Comparison of ENCODE assay signal across 19 cellular contexts in genomic region chr4:147994491-147995385, GRCh38.
A peak's percentile ranks its signal among the peaks of the same experiment; 100 is the strongest.
DNase-seq lines count a peak whose midpoint lies in the region; FAIRE-seq and TF ChIP-seq lines count a peak whose summit lies in the region.
"Had no signal": no experiment of that assay in that cellular context is flagged by ENCODE, and none has a peak within 500 bp of the region (broad histone marks: within the 10 kb centered on the region; RNA-seq: fewer than 3 reads in every experiment).

No MANE protein-coding gene starts in this region.

- H3K4me1 Mint-ChIP-seq in CD4-positive, alpha-beta memory T cell, result no peaks in the 10 kb centered on the region
- H3K4me1 Mint-ChIP-seq: CD14-positive monocyte had no signal

- no peaks in the 10 kb centered on the region for H3K27me3 Mint-ChIP-seq in CD4-positive, alpha-beta memory T cell

- H3K9me3 ChIP-seq in adipocyte (ENCODE audit: control insufficient read depth, low read length) (no peaks in the 10 kb centered on the region), osteoblast (ENCODE audit: low read depth, low read length) (no peaks in the 10 kb centered on the region)
- no peaks in the 10 kb centered on the region for H3K9me3 ChIP-seq in CD4-positive, alpha-beta memory T cell (ENCODE audit: control insufficient read depth in 1 of 2, low read length in 2 of 2)
- H3K9me3 ChIP-seq: SJCRH30 had no signal

- peaks cover 0 to 17% of the 10 kb centered on the region in 2 donors for H3K36me3 Mint-ChIP-seq in CD4-positive, alpha-beta memory T cell

- no peak overlapping the region for H3K4me3 ChIP-seq in adipocyte (ENCODE audit: low read length)
- no peak overlapping the region for H3K4me3 ChIP-seq in fibroblast of pulmonary artery (replicated peaks; ENCODE audit: low read depth, low read length)
- no peak overlapping the region for H3K4me3 ChIP-seq in osteoblast (ENCODE audit: insufficient read depth, low read length)
- H3K4me3 ChIP-seq in CD4-positive, alpha-beta memory T cell (ENCODE audit: low read length in 2 of 2), result no peak overlapping the region
- H3K4me3 ChIP-seq: GM23338, SJCRH30 had no signal

- H3K27ac ChIP-seq in osteoblast (ENCODE audit: low read depth, low read length), result no peak overlapping the region
- no peak overlapping the region for H3K27ac ChIP-seq in CD4-positive, alpha-beta memory T cell (ENCODE audit: low read depth, low read length)
- H3K27ac ChIP-seq: KMS-11, SJCRH30 had no signal

- FAIRE-seq in D721Med (lab: Jason Lieb, UNC) (no peak), GM12892 (lab: Jason Lieb, UNC) (no peak), GM12891 (lab: Jason Lieb, UNC) (no peak)

- peaks cover 16% of the 10 kb centered on the region for H4K20me1 ChIP-seq in osteoblast (ENCODE audit: insufficient read depth, low read length)

- no peaks in the 10 kb centered on the region for H3K79me2 ChIP-seq in osteoblast (ENCODE audit: insufficient read depth, low read length)

- H3K9me3 Mint-ChIP-seq in CD4-positive, alpha-beta memory T cell, result peaks cover 0 to 5% (median 0%) of the 10 kb centered on the region in 8 donors
- H3K9me3 Mint-ChIP-seq: GM23338 had no signal

- POLR2A ChIA-PET in CD4-positive, alpha-beta memory T cell (lab: Charles Lee; ENCODE audit: partially characterized antibody), result no interaction called here

- no peak overlapping the region for H3K9ac ChIP-seq in adipocyte (ENCODE audit: low read length)
- H3K9ac ChIP-seq: KMS-11 had no signal

- H3K4me3 Mint-ChIP-seq in CD4-positive, alpha-beta memory T cell, result no peak overlapping the region
- H3K4me3 Mint-ChIP-seq: CD14-positive monocyte, GM23338 had no signal

- H3K36me3 ChIP-seq in adipocyte (ENCODE audit: control insufficient read depth, insufficient read depth, low read length, severe bottlenecking) (peaks cover 3% of the 10 kb centered on the region), osteoblast (ENCODE audit: insufficient read depth, low read length) (no peaks in the 10 kb centered on the region)
- no peaks in the 10 kb centered on the region for H3K36me3 ChIP-seq in CD4-positive, alpha-beta memory T cell (ENCODE audit: insufficient read depth, low read length)
- H3K36me3 ChIP-seq: SJCRH30 had no signal

- TF ChIP-seq POLR2A in GM12892 (IDR thresholded peaks at IDR 0.05; ENCODE audit: low read depth, low read length) (no peak), GM12891 (IDR thresholded peaks at IDR 0.05; ENCODE audit: low read depth, low read length) (no peak)

- no peaks in the 10 kb centered on the region for H3K4me1 ChIP-seq in adipocyte (ENCODE audit: control insufficient read depth, insufficient read depth, low read length)
- peaks cover 14% of the 10 kb centered on the region for H3K4me1 ChIP-seq in osteoblast (ENCODE audit: insufficient read depth, low read length)
- H3K4me1 ChIP-seq in CD4-positive, alpha-beta memory T cell (ENCODE audit: insufficient read depth, low read length), result no peaks in the 10 kb centered on the region

- no peaks in the 10 kb centered on the region for H3K27me3 ChIP-seq in adipocyte (replicated peaks; ENCODE audit: control insufficient read depth, insufficient read depth, low read length)
- H3K27me3 ChIP-seq in osteoblast (ENCODE audit: insufficient read depth, low read length), result no peaks in the 10 kb centered on the region
- H3K27me3 ChIP-seq in CD4-positive, alpha-beta memory T cell (ENCODE audit: insufficient read depth, low read length), result no peaks in the 10 kb centered on the region
- H3K27me3 ChIP-seq: SJCRH30 had no signal

- CTCF ChIA-PET in CD4-positive, alpha-beta memory T cell (lab: Charles Lee; ENCODE audit: partially characterized antibody), result interaction anchor here (1.5 kb wide), 1 partner anchor 13 kb away, joined by 4 read pairs; no protein-coding TSS in a partner anchor

- DNase-seq in D721Med (ENCODE audit: insufficient read length, low spot score) (peak; percentile 33), adipocyte (ENCODE audit: low read depth) (peak; percentile 19), fibroblast of pulmonary artery (ENCODE audit: low read depth) (peak; percentile 51), osteoblast (ENCODE audit: insufficient read length, low spot score, missing footprints) (peak; percentile 59), GM12892 (ENCODE audit: insufficient read length) (no peak), GM12891 (ENCODE audit: insufficient read length, low spot score) (no peak)
- DNase-seq in activated CD4-positive, alpha-beta T cell treated with anti-CD3 and anti-CD28 coated beads, Interleukin-2, amount 50 U/mL, for 48 hours, result no peak
- DNase-seq in CD4-positive, alpha-beta memory T cell, result no peak
- DNase-seq: 8988T, COR-L47, GF-D8, HCEC 1CT, NCI-H1417, NCI-H187 treated with DMSO at 0.1 percent for 48 hours, NCI-H2227 treated with DMSO at 0.1 percent for 48 hours had no signal

- intact Hi-C loops in CD4-positive, alpha-beta memory T cell (cut with micrococcal nuclease), result no loop called here

- H3K27ac Mint-ChIP-seq in CD4-positive, alpha-beta memory T cell, result no peak overlapping the region
- H3K27ac Mint-ChIP-seq: CD14-positive monocyte, GM23338 had no signal

- H2AFZ ChIP-seq in osteoblast (ENCODE audit: low read length), result no peak overlapping the region
- H2AFZ ChIP-seq: GM23338 had no signal

- H3K4me2 ChIP-seq in osteoblast (ENCODE audit: insufficient read depth, low read length), result peak overlapping the region; percentile 41
- H3K4me2 ChIP-seq: GM23338, KMS-11 had no signal

- no peak for TF ChIP-seq CTCF in D721Med (IDR thresholded peaks at IDR 0.05; ENCODE audit: insufficient read depth, missing control alignments)
- TF ChIP-seq CTCF in fibroblast of pulmonary artery (IDR thresholded peaks at IDR 0.05; ENCODE audit: low read length, missing control alignments), result no peak
- TF ChIP-seq CTCF in osteoblast (IDR thresholded peaks at IDR 0.05; ENCODE audit: extremely low read depth, low read depth, low read length), result no peak

TF ChIP-seq in GM12891, 5 proteins besides CTCF, POLR2A, EP300 and RAD21:
- no peak for TF ChIP-seq PAX5 (IDR thresholded peaks at IDR 0.05; ENCODE audit: insufficient read depth, low read length, severe bottlenecking)
- TF ChIP-seq SPI1 (IDR thresholded peaks at IDR 0.05; ENCODE audit: low read depth, low read length), result no peak
- TF ChIP-seq POLR2AphosphoS5 (IDR thresholded peaks at IDR 0.05; ENCODE audit: low read depth, low read length), result no peak
TF ChIP-seq in GM12891: peak in this region for 0.

Comparison
In these comparisons a context has a peak if more than half of its experiments do, and no peak if none do; other contexts are left out.
1. DNase-seq: peak in D721Med (single experiment), adipocyte (single experiment), fibroblast of pulmonary artery (single experiment) and osteoblast (single experiment); none in GM12892 (single experiment), GM12891 (single experiment), activated CD4-positive, alpha-beta T cell treated with anti-CD3 and anti-CD28 coated beads, Interleukin-2, amount 50 U/mL, for 48 hours (0 of 2) and CD4-positive, alpha-beta memory T cell (0 of 5).